Comparison of ENCODE assay signal across 13 cellular contexts in the genomic region with DNA sequence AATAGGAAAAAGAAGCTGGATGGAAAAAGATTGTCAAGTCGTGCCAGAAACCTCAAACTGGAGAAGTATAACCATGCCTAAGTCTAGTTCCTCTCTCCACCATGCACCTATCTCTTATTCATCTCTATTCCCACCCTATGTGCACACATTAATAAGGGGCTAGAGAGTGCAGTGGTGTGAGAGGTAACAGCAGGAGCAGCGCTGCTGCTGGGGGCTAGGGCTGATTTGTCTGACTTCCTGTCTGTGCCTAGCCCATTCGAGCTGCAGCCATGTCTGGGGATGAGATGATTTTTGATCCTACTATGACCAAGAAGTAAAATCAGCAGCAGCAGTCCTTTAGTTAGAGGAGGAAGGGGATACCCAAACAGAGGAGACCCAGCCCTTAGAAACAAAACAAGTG. TPM values are rescaled to one million over a fixed set of nuclear protein-coding genes. Genes with fewer than 3 reads are reported as not detected.
DNase-seq lines count a peak whose midpoint lies in the region; ATAC-seq and TF ChIP-seq lines count a peak whose summit lies in the region.
"Had no signal": no experiment of that assay in that cellular context is flagged by ENCODE, and none has a peak within 500 bp of the region (broad histone marks: within the 10 kb centered on the region; RNA-seq: fewer than 3 reads in every experiment).

No MANE protein-coding gene starts in this region.

- peak overlapping the region; percentile 5; the same call in 1 of the 2 replicates for H3K9ac ChIP-seq in DND-41 (ENCODE audit: low read depth, low read length)

- no peaks in the 10 kb centered on the region for H3K9me3 Mint-ChIP-seq in activated CD8-positive, alpha-beta T cell treated with anti-CD3 and anti-CD28 coated beads for 36 hours
- peaks cover 0 to 6% (median 0%) of the 10 kb centered on the region in 9 donors for H3K9me3 Mint-ChIP-seq in naive thymus-derived CD8-positive, alpha-beta T cell
- peaks cover 5% of the 10 kb centered on the region; the same call in 1 of the 2 replicates for H3K9me3 Mint-ChIP-seq in HFFc6

- peaks cover 29% of the 10 kb centered on the region for H3K36me3 Mint-ChIP-seq in activated CD8-positive, alpha-beta T cell treated with anti-CD3 and anti-CD28 coated beads for 36 hours (ENCODE audit: low read depth)
- H3K36me3 Mint-ChIP-seq in naive thymus-derived CD8-positive, alpha-beta T cell: peaks cover 0 to 31% (median 9%) of the 10 kb centered on the region in 3 donors
- peaks cover 22% of the 10 kb centered on the region; the same call in 1 of the 2 replicates for H3K36me3 Mint-ChIP-seq in HFFc6 (ENCODE audit: low read depth)

- peaks cover 40% of the 10 kb centered on the region for H3K4me1 ChIP-seq in DND-41 (ENCODE audit: insufficient read depth, low read length)

- peak overlapping the region; percentile 35 for H3K4me2 ChIP-seq in DND-41 (ENCODE audit: insufficient read depth, low read length)

- TF ChIP-seq CTCF in DND-41 (IDR thresholded peaks at IDR 0.05; ENCODE audit: borderline replicate concordance, extremely low read depth, low read length, poor library complexity, severe bottlenecking): no peak
- TF ChIP-seq CTCF in activated CD8-positive, alpha-beta T cell treated with anti-CD3 and anti-CD28 coated beads for 36 hours (IDR thresholded peaks at IDR 0.05): no peak
- TF ChIP-seq CTCF in HFFc6 (IDR thresholded peaks at IDR 0.05): no peak

- no peak overlapping the region for H3K4me3 ChIP-seq in DND-41 (ENCODE audit: low read depth in 1 of 2, low read length in 2 of 2)
- H3K4me3 ChIP-seq: HAP-1, right atrium auricular region had no signal

- DNase-seq in DND-41 (peak; percentile 56), H4 (ENCODE audit: low spot score) (no peak), HFFc6 (no peak)
- DNase-seq in activated CD8-positive, alpha-beta T cell treated with anti-CD3 and anti-CD28 coated beads for 36 hours: peak; percentile 20
- peak in 1 of 10 donors; percentile 14 for DNase-seq in naive thymus-derived CD8-positive, alpha-beta T cell
- DNase-seq: KG1; NCI-H2107; stimulated activated CD4-positive, alpha-beta T cell treated with anti-CD3 and anti-CD28 coated beads, Interleukin-4, amount 100 ng/mL, for 4 hours; substantia nigra had no signal

- CTCF ChIA-PET in activated CD8-positive, alpha-beta T cell treated with anti-CD3 and anti-CD28 coated beads for 36 hours (lab: Charles Lee): interaction anchor here (0.9 to 1.5 kb wide), 5 partner anchors 8 to 121 kb away, joined by 3 to 7 read pairs (median 3); no protein-coding TSS in a partner anchor

- intact Hi-C loops in activated CD8-positive, alpha-beta T cell treated with anti-CD3 and anti-CD28 coated beads for 36 hours (cut with micrococcal nuclease): no loop called here

- no peaks in the 10 kb centered on the region for H3K27me3 ChIP-seq in DND-41 (ENCODE audit: insufficient read depth, low read length, poor library complexity)
- H3K27me3 ChIP-seq: right atrium auricular region had no signal

- peaks cover 14% of the 10 kb centered on the region; the same call in 1 of the 2 replicates for H3K36me3 ChIP-seq in DND-41 (ENCODE audit: insufficient read depth, low read length)
- H3K36me3 ChIP-seq: HAP-1, right atrium auricular region had no signal

- no peak overlapping the region for H3K4me3 Mint-ChIP-seq in activated CD8-positive, alpha-beta T cell treated with anti-CD3 and anti-CD28 coated beads for 36 hours
- peak overlapping the region in 9 of 10 donors; percentile 37 to 67 (median 59) for H3K4me3 Mint-ChIP-seq in naive thymus-derived CD8-positive, alpha-beta T cell
- H3K4me3 Mint-ChIP-seq in HFFc6: no peak overlapping the region

- no peak overlapping the region for H2AFZ ChIP-seq in DND-41 (ENCODE audit: low read depth, low read length)

- ATAC-seq in DND-41 (ENCODE audit: insufficient read depth, low read depth) (peak; percentile 95), HG02610 (IDR thresholded peaks at IDR 0.05; ENCODE audit: unreplicated experiment) (peak; percentile 59), GM21360 (IDR thresholded peaks at IDR 0.05; ENCODE audit: unreplicated experiment) (no peak)
- peak; percentile 73 for ATAC-seq in activated CD8-positive, alpha-beta T cell treated with anti-CD3 and anti-CD28 coated beads for 36 hours
- peak; percentile 70 to 79 for ATAC-seq in naive thymus-derived CD8-positive, alpha-beta T cell

- POLR2A ChIA-PET in activated CD8-positive, alpha-beta T cell treated with anti-CD3 and anti-CD28 coated beads for 36 hours (lab: Charles Lee): interaction anchor here (1.4 to 1.7 kb wide), 2 partner anchors 41 to 43 kb away, joined by 3 read pairs; a partner anchor contains a TSS
- POLR2A ChIA-PET in naive thymus-derived CD8-positive, alpha-beta T cell (lab: Charles Lee): interaction anchor here (1.0 to 1.6 kb wide), 2 partner anchors 43 to 44 kb away, joined by 3 read pairs; a partner anchor contains a TSS

- peak overlapping the region; percentile 59 for H3K27ac Mint-ChIP-seq in activated CD8-positive, alpha-beta T cell treated with anti-CD3 and anti-CD28 coated beads for 36 hours
- H3K27ac Mint-ChIP-seq in naive thymus-derived CD8-positive, alpha-beta T cell: peak overlapping the region; percentile 6 to 86 (median 59)
- H3K27ac Mint-ChIP-seq in HFFc6: no peak overlapping the region

- no peaks in the 10 kb centered on the region for H3K27me3 Mint-ChIP-seq in activated CD8-positive, alpha-beta T cell treated with anti-CD3 and anti-CD28 coated beads for 36 hours
- no peaks in the 10 kb centered on the region for H3K27me3 Mint-ChIP-seq in naive thymus-derived CD8-positive, alpha-beta T cell
- peaks cover 1% of the 10 kb centered on the region; the same call in 1 of the 2 replicates for H3K27me3 Mint-ChIP-seq in HFFc6 (ENCODE audit: insufficient read depth)

- H3K79me2 ChIP-seq in DND-41 (ENCODE audit: insufficient read depth, low read length): peaks cover 98% of the 10 kb centered on the region

- peak overlapping the region; percentile 41 for H3K27ac ChIP-seq in DND-41 (ENCODE audit: low read length)
- H3K27ac ChIP-seq: right atrium auricular region had no signal

- no peaks in the 10 kb centered on the region for H3K9me3 ChIP-seq in DND-41 (ENCODE audit: insufficient read depth, low read length, severe bottlenecking)
- H3K9me3 ChIP-seq: HAP-1, right atrium auricular region had no signal

- peaks cover 50% of the 10 kb centered on the region for H3K4me1 Mint-ChIP-seq in activated CD8-positive, alpha-beta T cell treated with anti-CD3 and anti-CD28 coated beads for 36 hours (ENCODE audit: low read depth)
- peaks cover 33 to 67% (median 61%) of the 10 kb centered on the region in 4 donors for H3K4me1 Mint-ChIP-seq in naive thymus-derived CD8-positive, alpha-beta T cell
- H3K4me1 Mint-ChIP-seq in HFFc6 (ENCODE audit: low read depth): peaks cover 32% of the 10 kb centered on the region

- peaks cover 53% of the 10 kb centered on the region; the same call in 1 of the 2 replicates for H4K20me1 ChIP-seq in DND-41 (ENCODE audit: insufficient read depth, low read length)

RNA-seq across cellular contexts. Expression of a gene that starts 43.0 kb away (rescaled TPM):
- 10 to 100 TPM; 34.2 to 35.6 TPM for total RNA-seq in activated CD8-positive, alpha-beta T cell treated with anti-CD3 and anti-CD28 coated beads for 36 hours
- total RNA-seq in naive thymus-derived CD8-positive, alpha-beta T cell: 10 to 100 TPM; 57.5 to 58.6 TPM
- 10 to 100 TPM; 18.2 to 32.2 (median 23.2) TPM for polyA plus RNA-seq in naive thymus-derived CD8-positive, alpha-beta T cell
- 8.6 and 8.8 TPM in 2 replicates for total RNA-seq in H4 (2014; rRNA removed; shearing (Covaris generic))
- 10 to 100 TPM; 17.6 to 20.5 (median 19.3) TPM for total RNA-seq in HFFc6 (2021; fragmentation: NEBNext Ultra II Directional; extraction: Animal tissue kit (Norgen Biotek cat#: 25700))

Comparison
In these comparisons a context has a peak if more than half of its experiments do, and no peak if none do; other contexts are left out.
1. DNase-seq: peak in DND-41 (single experiment) and activated CD8-positive, alpha-beta T cell treated with anti-CD3 and anti-CD28 coated beads for 36 hours (single experiment); none in H4 (single experiment) and HFFc6 (single experiment).
2. H3K4me3 Mint-ChIP-seq: peak in naive thymus-derived CD8-positive, alpha-beta T cell (9 of 10); none in activated CD8-positive, alpha-beta T cell treated with anti-CD3 and anti-CD28 coated beads for 36 hours (single experiment) and HFFc6 (single experiment).